ENCODE assay signal across 26 cellular contexts in genomic region chr20:40148886-40149285, GRCh38.
"Had no signal": no experiment of that assay in that cellular context is flagged by ENCODE, and none has a peak within 500 bp of the region (broad histone marks: within the 10 kb centered on the region; RNA-seq: fewer than 3 reads in every experiment).

No MANE protein-coding gene starts in this region.

- H3K27ac Mint-ChIP-seq: naive B cell; natural killer cell; nephron progenitor cell; progenitor cell of endocrine pancreas; stimulated activated memory B cell treated with anti-CD40 and anti-IgM and Interleukin-4, amounts not matched to agents 10 μg/mL and 1 μg/mL and 100 μg/mL, for 72 hours; stimulated activated naive CD8-positive, alpha-beta T cell treated with anti-CD3 and anti-CD28 coated beads, Interleukin-15, amount 100 ng/mL, for 72 hours had no signal

- H3K36me3 Mint-ChIP-seq: naive B cell; natural killer cell; stimulated activated memory B cell treated with anti-CD40 and anti-IgM and Interleukin-4, amounts not matched to agents 10 μg/mL and 1 μg/mL and 100 μg/mL, for 72 hours had no signal

- H3K9me3 ChIP-seq: left lung, lower lobe of right lung, ovary, right atrium auricular region, right lobe of liver, transverse colon, upper lobe of left lung, vagina had no signal

- FAIRE-seq: kidney had no signal

- H3K4me1 ChIP-seq: left lung, lower lobe of right lung, right atrium auricular region, right lobe of liver, transverse colon, upper lobe of left lung, vagina had no signal

- H3K27ac ChIP-seq: left lung, lower lobe of right lung, ovary, right atrium auricular region, right lobe of liver, transverse colon, upper lobe of left lung, vagina had no signal

- H3K4me1 Mint-ChIP-seq: naive B cell; natural killer cell; stimulated activated memory B cell treated with anti-CD40 and anti-IgM and Interleukin-4, amounts not matched to agents 10 μg/mL and 1 μg/mL and 100 μg/mL, for 72 hours; stimulated activated naive CD8-positive, alpha-beta T cell treated with anti-CD3 and anti-CD28 coated beads, Interleukin-15, amount 100 ng/mL, for 72 hours had no signal

- H3K4me3 Mint-ChIP-seq: naive B cell; natural killer cell; nephron progenitor cell; stimulated activated memory B cell treated with anti-CD40 and anti-IgM and Interleukin-4, amounts not matched to agents 10 μg/mL and 1 μg/mL and 100 μg/mL, for 72 hours; stimulated activated naive CD8-positive, alpha-beta T cell treated with anti-CD3 and anti-CD28 coated beads, Interleukin-15, amount 100 ng/mL, for 72 hours had no signal

- H3K27me3 ChIP-seq: left lung, ovary, right atrium auricular region, right lobe of liver, transverse colon, upper lobe of left lung, vagina had no signal

- H3K4me3 ChIP-seq: left lung, lower lobe of right lung, ovary, right atrium auricular region, right lobe of liver, smooth muscle cell, transverse colon, upper lobe of left lung, vagina had no signal

- H3K9me3 Mint-ChIP-seq: stimulated activated memory B cell treated with anti-CD40 and anti-IgM and Interleukin-4, amounts not matched to agents 10 μg/mL and 1 μg/mL and 100 μg/mL, for 72 hours; stimulated activated naive CD8-positive, alpha-beta T cell treated with anti-CD3 and anti-CD28 coated beads, Interleukin-15, amount 100 ng/mL, for 72 hours had no signal

- H3K36me3 ChIP-seq: left lung, lower lobe of right lung, ovary, right atrium auricular region, right lobe of liver, transverse colon, upper lobe of left lung, vagina had no signal

- DNase-seq: hippocampal formation; kidney; left colon; left lung; lower lobe of right lung; mammary epithelial cell; mesenchymal stem cell; naive B cell; natural killer cell; nephron progenitor cell; ovary; right lobe of liver; stimulated activated CD4-positive, alpha-beta T cell treated with anti-CD3 and anti-CD28 coated beads, Interleukin-1b, Interleukin-23, amount 100 ng/mL, for 48 hours; stimulated activated CD4-positive, alpha-beta T cell treated with anti-CD3 and anti-CD28 coated beads, Interleukin-2, amount 100 ng/mL, for 48 hours; stimulated activated CD4-positive, alpha-beta T cell treated with anti-CD3 and anti-CD28 coated beads, Interleukin-4, amount 100 ng/mL, for 4 hours; stimulated activated CD8-positive, alpha-beta memory T cell treated with anti-CD3 and anti-CD28 coated beads, Interleukin-4, amount 100 ng/mL, for 48 hours; stimulated activated naive CD4-positive, alpha-beta T cell treated with Interleukin-2 at 50 U/mL for 16 hours; stimulated activated naive CD8-positive, alpha-beta T cell treated with anti-CD3 and anti-CD28 coated beads, Interleukin-15, amount 100 ng/mL, for 72 hours; substantia nigra; transverse colon; upper lobe of left lung had no signal

- ATAC-seq: left colon; left lung; lower lobe of right lung; natural killer cell; right lobe of liver; stimulated activated memory B cell treated with anti-CD40 and anti-IgM and Interleukin-4, amounts not matched to agents 10 μg/mL and 1 μg/mL and 100 μg/mL, for 72 hours; stimulated activated naive CD8-positive, alpha-beta T cell treated with anti-CD3 and anti-CD28 coated beads, Interleukin-15, amount 100 ng/mL, for 72 hours had no signal

- H3K4me2 ChIP-seq: smooth muscle cell had no signal
